In genomic region chr3:49005998-49006397, GRCh38 we compare ENCODE assay signal across 8 cellular contexts. TPM values are rescaled to one million over a fixed set of nuclear protein-coding genes. Genes with fewer than 3 reads are reported as not detected.
DNase-seq lines count a peak whose midpoint lies in the region; ATAC-seq and TF ChIP-seq lines count a peak whose summit lies in the region.

No MANE protein-coding gene starts in this region.

- H3K27ac ChIP-seq in adrenal gland (peak overlapping the region in 4 of 5 donors; percentile 84 to 95 (median 92)), upper lobe of left lung (peak overlapping the region; percentile 94 to 98 (median 97))

- peak overlapping the region; percentile 99 for H3K4me3 Mint-ChIP-seq in activated naive CD4-positive, alpha-beta T cell treated with anti-CD3 and anti-CD28 coated beads, Interleukin-2, amount 50 U/mL, for 24 hours
- H3K4me3 Mint-ChIP-seq in memory B cell: peak overlapping the region; percentile 100

- no peaks in the 10 kb centered on the region for H3K27me3 Mint-ChIP-seq in activated naive CD4-positive, alpha-beta T cell treated with anti-CD3 and anti-CD28 coated beads, Interleukin-2, amount 50 U/mL, for 24 hours
- H3K27me3 Mint-ChIP-seq in memory B cell: no peaks in the 10 kb centered on the region

- H3K4me3 ChIP-seq in adrenal gland (peak overlapping the region in 1 of 4 donors; percentile 66), upper lobe of left lung (peak overlapping the region in 3 of 4 donors; percentile 72 to 98 (median 84))

- TF ChIP-seq POLR2A in adrenal gland (IDR thresholded peaks at IDR 0.05): no peak
- TF ChIP-seq POLR2A in upper lobe of left lung (IDR thresholded peaks at IDR 0.05): no peak

- H3K9me3 Mint-ChIP-seq in activated naive CD4-positive, alpha-beta T cell treated with anti-CD3 and anti-CD28 coated beads, Interleukin-2, amount 50 U/mL, for 24 hours: no peaks in the 10 kb centered on the region
- H3K9me3 Mint-ChIP-seq in activated naive CD4-positive, alpha-beta T cell treated with anti-CD3 and anti-CD28 coated beads, Interleukin-2, amount 50 U/mL, for 72 hours: no peaks in the 10 kb centered on the region
- no peaks in the 10 kb centered on the region for H3K9me3 Mint-ChIP-seq in memory B cell

- intact Hi-C loops in adrenal gland (cut with DNase I): no loop called here

- H3K36me3 Mint-ChIP-seq in activated naive CD4-positive, alpha-beta T cell treated with anti-CD3 and anti-CD28 coated beads, Interleukin-2, amount 50 U/mL, for 24 hours: peaks cover 4% of the 10 kb centered on the region
- H3K36me3 Mint-ChIP-seq in activated naive CD4-positive, alpha-beta T cell treated with anti-CD3 and anti-CD28 coated beads, Interleukin-2, amount 50 U/mL, for 72 hours: peaks cover 11 to 14% of the 10 kb centered on the region in 2 donors
- H3K36me3 Mint-ChIP-seq in memory B cell: no peaks in the 10 kb centered on the region

- H3K4me1 ChIP-seq in adrenal gland (replicated peaks in 1 of 2): peaks cover 11 to 22% of the 10 kb centered on the region in 2 donors
- peaks cover 17 to 32% (median 18%) of the 10 kb centered on the region in 4 donors for H3K4me1 ChIP-seq in upper lobe of left lung

- no peak for DNase-seq in activated naive CD4-positive, alpha-beta T cell treated with anti-CD3 and anti-CD28 coated beads, Interleukin-2, amount 50 U/mL, for 72 hours (ENCODE audit: low spot score in 2 of 2)
- DNase-seq in adrenal gland (peak in 1 of 7 donors; percentile 45), memory B cell (ENCODE audit: low spot score in 2 of 2) (no peak), upper lobe of left lung (no peak), NCI-H1092 (lab: John Stamatoyannopoulos, UW) (no peak), Kasumi-1 (lab: John Stamatoyannopoulos, UW) (no peak)

- WGBS in adrenal gland, 4 donors: 81 to 100% (median 96%) methylated on average over 4 to 5 of the region's 5 CpGs
- 86 to 93% methylated on average over 1 to 5 of the region's 5 CpGs for WGBS in upper lobe of left lung, 2 donors

- TF ChIP-seq EP300 in upper lobe of left lung (IDR thresholded peaks at IDR 0.05): no peak

- H3K9me3 ChIP-seq in adrenal gland (replicated peaks in 1 of 3) (no peaks in the 10 kb centered on the region), upper lobe of left lung (no peaks in the 10 kb centered on the region)

- H3K36me3 ChIP-seq in adrenal gland (replicated peaks in 1 of 2): no peaks in the 10 kb centered on the region
- no peaks in the 10 kb centered on the region for H3K36me3 ChIP-seq in upper lobe of left lung

- H3K27me3 ChIP-seq in adrenal gland (no peaks in the 10 kb centered on the region), upper lobe of left lung (no peaks in the 10 kb centered on the region)

- peaks cover 24% of the 10 kb centered on the region for H3K4me1 Mint-ChIP-seq in activated naive CD4-positive, alpha-beta T cell treated with anti-CD3 and anti-CD28 coated beads, Interleukin-2, amount 50 U/mL, for 24 hours
- peaks cover 19% of the 10 kb centered on the region for H3K4me1 Mint-ChIP-seq in memory B cell

- TF ChIP-seq CTCF in adrenal gland (IDR thresholded peaks at IDR 0.05) (no peak), upper lobe of left lung (IDR thresholded peaks at IDR 0.05) (no peak)

- no peak overlapping the region for H3K27ac Mint-ChIP-seq in activated naive CD4-positive, alpha-beta T cell treated with anti-CD3 and anti-CD28 coated beads, Interleukin-2, amount 50 U/mL, for 24 hours
- H3K27ac Mint-ChIP-seq in activated naive CD4-positive, alpha-beta T cell treated with anti-CD3 and anti-CD28 coated beads, Interleukin-2, amount 50 U/mL, for 72 hours: peak overlapping the region in 1 of 2 donors; percentile 94
- peak overlapping the region; percentile 99 for H3K27ac Mint-ChIP-seq in memory B cell

- no peak for ATAC-seq in activated naive CD4-positive, alpha-beta T cell treated with anti-CD3 and anti-CD28 coated beads, Interleukin-2, amount 50 U/mL, for 72 hours
- ATAC-seq in memory B cell (ENCODE audit: low read depth) (no peak), upper lobe of left lung (ENCODE audit: low FRiP score in 2 of 2) (no peak), GM18519 (IDR thresholded peaks at IDR 0.05; ENCODE audit: low FRiP score, unreplicated experiment) (no peak)

RNA-seq across cellular contexts. Expression of gene WDR6, which starts 1.2 kb away (rescaled TPM):
- total RNA-seq in activated naive CD4-positive, alpha-beta T cell treated with anti-CD3 and anti-CD28 coated beads, Interleukin-2, amount 50 U/mL, for 72 hours: 100 to 1,000 TPM; 140 to 173 TPM
- total RNA-seq in adrenal gland (100 to 1,000 TPM; 106 to 431 (median 177) TPM), upper lobe of left lung (100 to 1,000 TPM; 100 to 279 (median 123) TPM)
- polyA plus RNA-seq in adrenal gland: 100 to 1,000 TPM in 2 of 3 donors, 10 to 100 TPM in 1; 86.0 to 699 (median 442) TPM

RNA-seq across cellular contexts. Expression of gene DALRD3, which starts 12.4 kb away (rescaled TPM):
- 10 to 100 TPM; 22.9 to 27.1 TPM for total RNA-seq in activated naive CD4-positive, alpha-beta T cell treated with anti-CD3 and anti-CD28 coated beads, Interleukin-2, amount 50 U/mL, for 72 hours
- 10 to 100 TPM; 18.4 to 87.9 (median 46.7) TPM for total RNA-seq in adrenal gland
- 10 to 100 TPM; 22.8 to 65.2 (median 53.1) TPM for polyA plus RNA-seq in adrenal gland
- total RNA-seq in upper lobe of left lung: 10 to 100 TPM; 28.5 to 67.1 (median 35.7) TPM

RNA-seq across cellular contexts. Expression of gene NDUFAF3, which starts 15.9 kb away (rescaled TPM):
- 10 to 100 TPM; 60.3 to 80.8 TPM for total RNA-seq in activated naive CD4-positive, alpha-beta T cell treated with anti-CD3 and anti-CD28 coated beads, Interleukin-2, amount 50 U/mL, for 72 hours
- 100 to 1,000 TPM in 7 of 8 donors, 10 to 100 TPM in 1; 87.2 to 442 (median 173) TPM for total RNA-seq in adrenal gland
- polyA plus RNA-seq in adrenal gland: 100 to 1,000 TPM; 102 to 578 (median 269) TPM
- 100 to 1,000 TPM in 3 of 6 donors, 10 to 100 TPM in 3; 75.4 to 166 (median 101) TPM for total RNA-seq in upper lobe of left lung

RNA-seq across cellular contexts. Expression of gene P4HTM, which starts 16.0 kb away (rescaled TPM):
- 10 to 100 TPM; 24.3 to 33.3 TPM for total RNA-seq in activated naive CD4-positive, alpha-beta T cell treated with anti-CD3 and anti-CD28 coated beads, Interleukin-2, amount 50 U/mL, for 72 hours
- 100 to 1,000 TPM in 4 of 8 donors, 10 to 100 TPM in 4; 56.7 to 174 (median 102) TPM for total RNA-seq in adrenal gland
- polyA plus RNA-seq in adrenal gland: 100 to 1,000 TPM in 2 of 3 donors, 10 to 100 TPM in 1; 26.6 to 155 (median 129) TPM
- 100 to 1,000 TPM in 1 of 6 donors, 10 to 100 TPM in 5; 44.2 to 184 (median 69.9) TPM for total RNA-seq in upper lobe of left lung

RNA-seq across cellular contexts. Expression of gene IMPDH2, which starts 23.2 kb away (rescaled TPM):
- 100 to 1,000 TPM; 538 to 637 TPM for total RNA-seq in activated naive CD4-positive, alpha-beta T cell treated with anti-CD3 and anti-CD28 coated beads, Interleukin-2, amount 50 U/mL, for 72 hours
- total RNA-seq in adrenal gland (100 to 1,000 TPM; 113 to 208 (median 127) TPM), upper lobe of left lung (100 to 1,000 TPM in 3 of 6 donors, 10 to 100 TPM in 3; 67.1 to 142 (median 97.3) TPM)
- polyA plus RNA-seq in adrenal gland: 100 to 1,000 TPM; 145 to 171 (median 152) TPM
